17 cellular contexts compared by ENCODE assay signal in the genomic region with DNA sequence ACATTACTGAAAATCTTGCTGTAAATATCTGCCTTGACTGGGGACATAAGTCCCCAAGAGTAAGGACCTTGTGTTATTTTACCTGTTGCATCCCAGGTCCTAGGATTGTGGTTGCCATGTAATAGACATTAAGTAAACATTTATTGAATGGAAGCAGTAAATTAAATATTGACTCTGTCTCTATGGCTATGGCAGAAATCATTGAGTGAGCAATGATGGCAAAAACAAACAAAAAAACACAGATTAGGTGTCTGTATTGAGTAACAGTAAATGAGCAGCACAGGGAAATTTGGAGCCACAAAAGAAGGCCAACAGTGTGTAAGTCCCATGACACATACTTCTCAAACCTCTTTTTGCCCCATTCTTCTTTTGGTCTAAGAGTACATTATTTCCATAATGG.
DNase-seq lines count a peak whose midpoint lies in the region; ATAC-seq and TF ChIP-seq lines count a peak whose summit lies in the region.
"Had no signal": no experiment of that assay in that cellular context is flagged by ENCODE, and none has a peak within 500 bp of the region (broad histone marks: within the 10 kb centered on the region; RNA-seq: fewer than 3 reads in every experiment).

No MANE protein-coding gene starts in this region.

- peak; percentile 45 for ATAC-seq in activated naive CD8-positive, alpha-beta T cell treated with anti-CD3 and anti-CD28 coated beads, Interleukin-2, amount 50 U/mL, for 24 hours
- peak; percentile 55 for ATAC-seq in stimulated activated naive CD8-positive, alpha-beta T cell treated with anti-CD3 and anti-CD28 coated beads, Interleukin-15, Interleukin-2, amounts not matched to agents 100 U/mL and 50 U/mL, for 24 hours
- no peak for ATAC-seq in WTC11

- POLR2A ChIA-PET in WTC11 (lab: Charles Lee) = no interaction called here

- H3K36me3 Mint-ChIP-seq in activated naive CD8-positive, alpha-beta T cell treated with anti-CD3 and anti-CD28 coated beads, Interleukin-2, amount 50 U/mL, for 24 hours (ENCODE audit: low read depth) = no peaks in the 10 kb centered on the region
- no peaks in the 10 kb centered on the region for H3K36me3 Mint-ChIP-seq in activated naive CD8-positive, alpha-beta T cell treated with anti-CD3 and anti-CD28 coated beads for 36 hours
- H3K36me3 Mint-ChIP-seq in WTC11 = no peaks in the 10 kb centered on the region

- no peak for DNase-seq in activated naive CD8-positive, alpha-beta T cell treated with anti-CD3 and anti-CD28 coated beads, Interleukin-2, amount 50 U/mL, for 24 hours
- DNase-seq in activated naive CD8-positive, alpha-beta T cell treated with anti-CD3 and anti-CD28 coated beads for 36 hours = no peak
- DNase-seq in NCI-H2196 treated with DMSO at 0.1 percent for 48 hours (lab: John Stamatoyannopoulos, UW; ENCODE audit: unreplicated experiment) (peak; percentile 72), mammary epithelial cell (peak; percentile 77), RKO (ENCODE audit: low spot score) (no peak), WTC11 (ENCODE audit: low spot score) (no peak)
- no peak for DNase-seq in stimulated activated naive CD8-positive, alpha-beta T cell treated with anti-CD3 and anti-CD28 coated beads, Interleukin-15, Interleukin-2, amounts not matched to agents 100 U/mL and 50 U/mL, for 24 hours
- DNase-seq in NK-92 treated with Interleukin-12 subunit alpha and Interleukin-12 subunit beta, amount 100 ng/mL, for 24 hours (lab: John Stamatoyannopoulos, UW) = no peak
- DNase-seq: activated CD8-positive, alpha-beta memory T cell treated with anti-CD3 and anti-CD28 coated beads for 24 hours; central memory CD4-positive, alpha-beta T cell; DND-41; endodermal cell; glutamatergic neuron; islet precursor cell; MM.1S; NCI-H524 treated with DMSO at 0.1 percent for 48 hours; posterior cingulate gyrus had no signal

- peak overlapping the region; percentile 91 for H3K27ac ChIP-seq in mammary epithelial cell (ENCODE audit: insufficient read depth, low read depth, low read length)

- no peaks in the 10 kb centered on the region for H4K20me1 ChIP-seq in mammary epithelial cell (ENCODE audit: insufficient read depth, low read length)

- peak overlapping the region; percentile 64 for H3K27ac Mint-ChIP-seq in activated naive CD8-positive, alpha-beta T cell treated with anti-CD3 and anti-CD28 coated beads, Interleukin-2, amount 50 U/mL, for 24 hours
- no peak overlapping the region for H3K27ac Mint-ChIP-seq in activated naive CD8-positive, alpha-beta T cell treated with anti-CD3 and anti-CD28 coated beads for 36 hours
- H3K27ac Mint-ChIP-seq in WTC11 = no peak overlapping the region
- H3K27ac Mint-ChIP-seq: endodermal cell had no signal

- no peak overlapping the region for H3K4me3 Mint-ChIP-seq in activated naive CD8-positive, alpha-beta T cell treated with anti-CD3 and anti-CD28 coated beads, Interleukin-2, amount 50 U/mL, for 24 hours
- no peak overlapping the region for H3K4me3 Mint-ChIP-seq in activated naive CD8-positive, alpha-beta T cell treated with anti-CD3 and anti-CD28 coated beads for 36 hours
- H3K4me3 Mint-ChIP-seq in WTC11 = no peak overlapping the region
- H3K4me3 Mint-ChIP-seq: endodermal cell had no signal

- intact Hi-C loops in mammary epithelial cell (cut with micrococcal nuclease) = loop anchor here (2.0 kb wide), 1 partner anchor 36 kb away; no protein-coding TSS in a partner anchor

- no peaks in the 10 kb centered on the region for H3K9me3 Mint-ChIP-seq in activated naive CD8-positive, alpha-beta T cell treated with anti-CD3 and anti-CD28 coated beads, Interleukin-2, amount 50 U/mL, for 24 hours
- H3K9me3 Mint-ChIP-seq in activated naive CD8-positive, alpha-beta T cell treated with anti-CD3 and anti-CD28 coated beads for 36 hours = peaks cover 2% of the 10 kb centered on the region
- H3K9me3 Mint-ChIP-seq in WTC11 = peaks cover 10% of the 10 kb centered on the region; the same call in 1 of the 2 replicates

- H2AFZ ChIP-seq in mammary epithelial cell (ENCODE audit: low read depth, low read length) = no peak overlapping the region

- no peaks in the 10 kb centered on the region for H3K27me3 Mint-ChIP-seq in activated naive CD8-positive, alpha-beta T cell treated with anti-CD3 and anti-CD28 coated beads, Interleukin-2, amount 50 U/mL, for 24 hours
- peaks cover 3% of the 10 kb centered on the region for H3K27me3 Mint-ChIP-seq in activated naive CD8-positive, alpha-beta T cell treated with anti-CD3 and anti-CD28 coated beads for 36 hours
- H3K27me3 Mint-ChIP-seq in WTC11 (ENCODE audit: low read depth) = no peaks in the 10 kb centered on the region

- dilution Hi-C loops in mammary epithelial cell (cut with HindIII; ENCODE audit: low sequenced_read_pairs) = no loop called here

- peaks cover 46% of the 10 kb centered on the region for H3K4me1 ChIP-seq in mammary epithelial cell (ENCODE audit: insufficient read depth, low read length)

- no peaks in the 10 kb centered on the region for H3K36me3 ChIP-seq in mammary epithelial cell (ENCODE audit: insufficient read depth, low read length)

- in situ Hi-C loops in mammary epithelial cell (cut with MboI; ENCODE audit: low sequenced_read_pairs in 2 of 2) = no loop called here

- CTCF ChIA-PET in mammary epithelial cell (lab: Charles Lee; ENCODE audit: low non-redundant PET) (no interaction called here), WTC11 (lab: Charles Lee) (no interaction called here)

- no peaks in the 10 kb centered on the region for H3K27me3 ChIP-seq in mammary epithelial cell (ENCODE audit: insufficient read depth, low read length)

- TF ChIP-seq CTCF in mammary epithelial cell (conservative IDR thresholded peaks at IDR 0.05 in 1 of 2, IDR thresholded peaks at IDR 0.05 in 1 of 2; ENCODE audit: extremely low read depth in 1 of 2, insufficient read depth in 1 of 2, low read depth in 1 of 2, low read length in 2 of 2) = no peak
- no peak for TF ChIP-seq CTCF in WTC11 (IDR thresholded peaks at IDR 0.05)

- H3K9ac ChIP-seq in mammary epithelial cell (ENCODE audit: insufficient read depth, low read length) = peak overlapping the region; percentile 68

- no peak overlapping the region for H3K4me3 ChIP-seq in mammary epithelial cell (replicated peaks in 1 of 3; ENCODE audit: insufficient read depth in 1 of 3, low read depth in 2 of 3, low read length in 3 of 3)

- peaks cover 43% of the 10 kb centered on the region for H3K4me1 Mint-ChIP-seq in activated naive CD8-positive, alpha-beta T cell treated with anti-CD3 and anti-CD28 coated beads, Interleukin-2, amount 50 U/mL, for 24 hours
- peaks cover 27% of the 10 kb centered on the region for H3K4me1 Mint-ChIP-seq in activated naive CD8-positive, alpha-beta T cell treated with anti-CD3 and anti-CD28 coated beads for 36 hours
- peaks cover 34% of the 10 kb centered on the region for H3K4me1 Mint-ChIP-seq in WTC11

- H3K4me2 ChIP-seq in mammary epithelial cell (ENCODE audit: insufficient read depth, low read depth, low read length) = peak overlapping the region; percentile 56

- H3K79me2 ChIP-seq in mammary epithelial cell (ENCODE audit: insufficient read depth, low read length) = no peaks in the 10 kb centered on the region

- TSS peak; percentile 9 for BruUV-seq in mammary epithelial cell (replicated peaks; lab: Mats Ljungman, UMichigan)

- H3K9me3 ChIP-seq in mammary epithelial cell (replicated peaks; ENCODE audit: insufficient read depth, low read length) = no peaks in the 10 kb centered on the region

TF ChIP-seq in WTC11, 78 proteins besides CTCF, POLR2A, EP300 and RAD21 (continues in another document):
- TF ChIP-seq ESRRA (CRISPR knock-in tag; IDR thresholded peaks at IDR 0.05; ENCODE audit: borderline replicate concordance) (no peak), HMGA2 (CRISPR knock-in tag; IDR thresholded peaks at IDR 0.05) (no peak), JAZF1 (CRISPR knock-in tag; IDR thresholded peaks at IDR 0.05) (no peak), GABPB1 (CRISPR knock-in tag; IDR thresholded peaks at IDR 0.05) (no peak), ZNF317 (CRISPR knock-in tag; IDR thresholded peaks at IDR 0.05; ENCODE audit: borderline replicate concordance, low read depth) (no peak), FOXP1 (CRISPR knock-in tag; IDR thresholded peaks at IDR 0.05; ENCODE audit: borderline replicate concordance) (no peak)
- TF ChIP-seq, protein P1, sequence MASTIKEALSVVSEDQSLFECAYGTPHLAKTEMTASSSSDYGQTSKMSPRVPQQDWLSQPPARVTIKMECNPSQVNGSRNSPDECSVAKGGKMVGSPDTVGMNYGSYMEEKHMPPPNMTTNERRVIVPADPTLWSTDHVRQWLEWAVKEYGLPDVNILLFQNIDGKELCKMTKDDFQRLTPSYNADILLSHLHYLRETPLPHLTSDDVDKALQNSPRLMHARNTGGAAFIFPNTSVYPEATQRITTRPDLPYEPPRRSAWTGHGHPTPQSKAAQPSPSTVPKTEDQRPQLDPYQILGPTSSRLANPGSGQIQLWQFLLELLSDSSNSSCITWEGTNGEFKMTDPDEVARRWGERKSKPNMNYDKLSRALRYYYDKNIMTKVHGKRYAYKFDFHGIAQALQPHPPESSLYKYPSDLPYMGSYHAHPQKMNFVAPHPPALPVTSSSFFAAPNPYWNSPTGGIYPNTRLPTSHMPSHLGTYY (CRISPR knock-in tag; IDR thresholded peaks at IDR 0.05) = no peak
- TF ChIP-seq, protein P2, sequence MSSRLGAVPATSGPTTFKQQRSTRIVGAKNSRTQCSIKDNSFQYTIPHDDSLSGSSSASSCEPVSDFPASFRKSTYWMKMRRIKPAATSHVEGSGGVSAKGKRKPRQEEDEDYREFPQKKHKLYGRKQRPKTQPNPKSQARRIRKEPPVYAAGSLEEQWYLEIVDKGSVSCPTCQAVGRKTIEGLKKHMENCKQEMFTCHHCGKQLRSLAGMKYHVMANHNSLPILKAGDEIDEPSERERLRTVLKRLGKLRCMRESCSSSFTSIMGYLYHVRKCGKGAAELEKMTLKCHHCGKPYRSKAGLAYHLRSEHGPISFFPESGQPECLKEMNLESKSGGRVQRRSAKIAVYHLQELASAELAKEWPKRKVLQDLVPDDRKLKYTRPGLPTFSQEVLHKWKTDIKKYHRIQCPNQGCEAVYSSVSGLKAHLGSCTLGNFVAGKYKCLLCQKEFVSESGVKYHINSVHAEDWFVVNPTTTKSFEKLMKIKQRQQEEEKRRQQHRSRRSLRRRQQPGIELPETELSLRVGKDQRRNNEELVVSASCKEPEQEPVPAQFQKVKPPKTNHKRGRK (CRISPR knock-in tag; IDR thresholded peaks at IDR 0.05; ENCODE audit: borderline replicate concordance) = no peak

Comparison
In these comparisons a context has a peak if more than half of its experiments do, and no peak if none do; other contexts are left out.
1. DNase-seq: peak in NCI-H2196 treated with DMSO at 0.1 percent for 48 hours (single experiment) and mammary epithelial cell (single experiment); none in activated naive CD8-positive, alpha-beta T cell treated with anti-CD3 and anti-CD28 coated beads, Interleukin-2, amount 50 U/mL, for 24 hours (single experiment), activated naive CD8-positive, alpha-beta T cell treated with anti-CD3 and anti-CD28 coated beads for 36 hours (single experiment), stimulated activated naive CD8-positive, alpha-beta T cell treated with anti-CD3 and anti-CD28 coated beads, Interleukin-15, Interleukin-2, amounts not matched to agents 100 U/mL and 50 U/mL, for 24 hours (single experiment), RKO (single experiment), WTC11 (single experiment) and NK-92 treated with Interleukin-12 subunit alpha and Interleukin-12 subunit beta, amount 100 ng/mL, for 24 hours (single experiment).